Comparison of ENCODE assay signal across 28 cellular contexts in the genomic region with DNA sequence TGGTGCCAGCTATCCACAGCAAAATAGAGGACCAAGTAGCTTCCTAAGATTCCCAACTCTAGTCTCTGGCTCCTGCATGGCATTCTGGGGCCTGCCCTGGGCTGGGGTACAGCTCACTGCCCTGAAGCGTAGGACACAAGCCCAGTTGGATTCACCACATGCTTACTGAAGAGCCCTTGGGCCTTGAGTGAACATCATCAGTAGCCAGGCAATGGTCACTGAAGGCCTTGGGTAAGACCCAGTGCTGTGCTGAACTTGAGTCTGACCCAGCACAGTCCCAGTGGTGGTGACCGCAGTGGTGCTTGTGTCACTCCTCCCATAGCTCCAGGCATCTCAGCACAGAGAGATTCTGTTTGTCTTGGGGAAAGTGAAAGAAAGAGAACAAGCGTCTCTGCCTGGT. TPM values are rescaled to one million over a fixed set of nuclear protein-coding genes. Genes with fewer than 3 reads are reported as not detected.
"Had no signal": no experiment of that assay in that cellular context is flagged by ENCODE, and none has a peak within 500 bp of the region (broad histone marks: within the 10 kb centered on the region; RNA-seq: fewer than 3 reads in every experiment).

No MANE protein-coding gene starts in this region.

- H2AFZ ChIP-seq: PC-9 had no signal

- H3K4me1 ChIP-seq: Peyer's patch, SJSA1 had no signal

- H3K27me3 ChIP-seq: Peyer's patch, SJSA1 had no signal

- H3K27ac ChIP-seq: PC-9, Peyer's patch, SJSA1, SK-N-MC had no signal

- H3K4me3 ChIP-seq: PC-9, Peyer's patch, SJSA1, SK-N-MC had no signal

- ATAC-seq: T-cell, T-helper 17 cell had no signal

- H3K9me3 ChIP-seq: Peyer's patch, SJSA1 had no signal

- H3K4me2 ChIP-seq: PC-9 had no signal

- H3K36me3 ChIP-seq: Peyer's patch, SJSA1 had no signal

- DNase-seq: KBM-7; MV-4-11; NCI-H1048; NCI-H1105; NCI-H1417; NCI-H1436 treated with DMSO at 0.1 percent for 48 hours; NCI-H1694; NCI-H187 treated with DMSO at 0.1 percent for 48 hours; NCI-H2081; NCI-H2107; NCI-H2227 treated with DMSO at 0.1 percent for 48 hours; NCI-H524; NCI-H69; NCI-H774; NK-92 treated with Interleukin-12 subunit alpha and Interleukin-12 subunit beta, amount 100 ng/mL, for 24 hours; PC-9; Peyer's patch; Right ventricle myocardium superior; RPMI8226; SIG-M5; T-cell; T-helper 17 cell had no signal

RNA-seq across cellular contexts. Expression of gene LCE3A, which starts 7.7 kb away (rescaled TPM):
- total RNA-seq: LHCN-M2, MCF 10A, NCI-H460, OCI-LY7, PC-9, Peyer's patch, Right ventricle myocardium superior, SJSA1, T-cell, T-helper 17 cell had no signal

RNA-seq across cellular contexts. Expression of gene LCE3B, which starts 17.0 kb away (rescaled TPM):
- total RNA-seq: LHCN-M2, MCF 10A, NCI-H460, OCI-LY7, PC-9, Peyer's patch, Right ventricle myocardium superior, SJSA1, T-cell, T-helper 17 cell had no signal

RNA-seq across cellular contexts. Expression of gene LCE3C, which starts 30.6 kb away (rescaled TPM):
- total RNA-seq: LHCN-M2, MCF 10A, NCI-H460, OCI-LY7, PC-9, Peyer's patch, Right ventricle myocardium superior, SJSA1, T-cell, T-helper 17 cell had no signal

RNA-seq across cellular contexts. Expression of gene LCE2D, which starts 32.6 kb away (rescaled TPM):
- total RNA-seq: LHCN-M2, MCF 10A, NCI-H460, OCI-LY7, PC-9, Peyer's patch, Right ventricle myocardium superior, SJSA1, T-cell, T-helper 17 cell had no signal

RNA-seq across cellular contexts. Expression of gene LCE2C, which starts 44.5 kb away (rescaled TPM):
- total RNA-seq: LHCN-M2, MCF 10A, NCI-H460, OCI-LY7, PC-9, Peyer's patch, Right ventricle myocardium superior, SJSA1, T-cell, T-helper 17 cell had no signal
